22 cellular contexts compared by ENCODE assay signal in genomic region chr7:27209933-27210440, GRCh38. TPM values are rescaled to one million over a fixed set of nuclear protein-coding genes. Genes with fewer than 3 reads are reported as not detected.
DNase-seq lines count a peak whose midpoint lies in the region; ATAC-seq, FAIRE-seq and TF ChIP-seq lines count a peak whose summit lies in the region.
"Had no signal": no experiment of that assay in that cellular context is flagged by ENCODE, and none has a peak within 500 bp of the region (broad histone marks: within the 10 kb centered on the region; RNA-seq: fewer than 3 reads in every experiment).

No MANE protein-coding gene starts in this region.

- CTCF ChIA-PET in A549 (lab: Yijun Ruan, JAX) = interaction anchor here (0.6 to 3.8 kb wide), 46 partner anchors 9 to 887 kb away, joined by 3 to 48 read pairs (median 5); partner anchors contain the start of genes EVX1, HOXA11 and HOXA13

- H3K27me3 Mint-ChIP-seq in brain = peaks cover 100% of the 10 kb centered on the region
- H3K27me3 Mint-ChIP-seq in nephron (ENCODE audit: low read depth) = peaks cover 100% of the 10 kb centered on the region

- H3K4me2 ChIP-seq in A549 = peak overlapping the region; percentile 72
- peak overlapping the region; percentile 59; the same call in 1 of the 2 replicates for H3K4me2 ChIP-seq in DOHH2 (ENCODE audit: low read length)

- FAIRE-seq in A549 (lab: Jason Lieb, UNC) (no peak), GM19239 (lab: Jason Lieb, UNC) (no peak)
- FAIRE-seq: GM12892 had no signal

- peaks cover 13% of the 10 kb centered on the region for H3K4me1 Mint-ChIP-seq in brain
- peaks cover 8% of the 10 kb centered on the region for H3K4me1 Mint-ChIP-seq in nephron

- 36% methylated on average over 11 of the region's 11 CpGs for WGBS in A549 (ENCODE audit: missing lambda C conversion rate)

- H3K27ac ChIP-seq in A549 = peak overlapping the region in 1 of 2 experiments; percentile 69; a peak in 3 of 6 replicates
- H3K27ac ChIP-seq in DOHH2 (ENCODE audit: low read depth, low read length) = no peak overlapping the region

- ATAC-seq in A549 (peak; percentile 19 to 62; a peak in 3 of 6 replicates), GM21737 (IDR thresholded peaks at IDR 0.05; ENCODE audit: unreplicated experiment) (no peak)

- no peak for TF ChIP-seq POLR2A in A549 (IDR thresholded peaks at IDR 0.05; ENCODE audit: low read length)

- peaks cover 0 to 16% (median 0%) of the 10 kb centered on the region in 5 experiments for H3K9me3 Mint-ChIP-seq in brain
- H3K9me3 Mint-ChIP-seq in nephron = peaks cover 4% of the 10 kb centered on the region
- H3K9me3 Mint-ChIP-seq: activated T-cell treated with anti-CD3 and anti-CD28 coated beads, Interleukin-2, amount 50 U/mL, for 72 hours; stimulated activated naive B cell treated with anti-CD40 and anti-IgM and Interleukin-4, amounts not matched to agents 10 μg/mL and 1 μg/mL and 100 μg/mL, for 72 hours had no signal

- H3K27ac Mint-ChIP-seq in brain (no peak overlapping the region), nephron (no peak overlapping the region)
- H3K27ac Mint-ChIP-seq: activated T-cell treated with anti-CD3 and anti-CD28 coated beads, Interleukin-2, amount 50 U/mL, for 72 hours; stimulated activated naive B cell treated with anti-CD40 and anti-IgM and Interleukin-4, amounts not matched to agents 10 μg/mL and 1 μg/mL and 100 μg/mL, for 72 hours had no signal

- H3K9me2 ChIP-seq in DOHH2 (replicated peaks; ENCODE audit: control insufficient read depth, low read length) = no peaks in the 10 kb centered on the region

- no peak overlapping the region for H3K4me3 ChIP-seq in A549
- no peak overlapping the region for H3K4me3 ChIP-seq in DOHH2 (ENCODE audit: low read length)

- DNase-seq in A549 (ENCODE audit: low read depth in 1 of 2, low spot score in 1 of 2) = no peak
- DNase-seq in activated effector memory CD4-positive, alpha-beta T cell treated with anti-CD3 and anti-CD28 coated beads, Interleukin-2, amount 50 U/mL, for 16 hours = no peak
- DNase-seq in GM19239 (ENCODE audit: insufficient read length, low spot score) = no peak
- no peak for DNase-seq in mesenteric fat pad (ENCODE audit: low spot score)
- DNase-seq: activated CD4-positive, CD25-positive, alpha-beta regulatory T cell treated with anti-CD3 and anti-CD28 coated beads, Interleukin-2, amount 50 U/mL, for 72 hours; DMS79 treated with DMSO at 0.1 percent for 48 hours; NCI-H1092 treated with DMSO at 0.1 percent for 48 hours; NCI-H2081 treated with DMSO at 0.1 percent for 48 hours; NCI-H446 treated with DMSO at 0.1 percent for 48 hours; stimulated activated naive B cell treated with anti-CD40 and anti-IgM and Interleukin-4, amounts not matched to agents 10 μg/mL and 1 μg/mL and 100 μg/mL, for 72 hours had no signal

- H3K4me1 ChIP-seq in A549 (peaks cover 12% of the 10 kb centered on the region; the same call in 2 of the 3 replicates), DOHH2 (ENCODE audit: control insufficient read depth, low read length) (peaks cover 5% of the 10 kb centered on the region)

- no peak for TF ChIP-seq EP300 in A549 (IDR thresholded peaks at IDR 0.05)

- no peaks in the 10 kb centered on the region for H3K36me3 ChIP-seq in DOHH2 (ENCODE audit: control insufficient read depth, low read length)

- H3K36me3 Mint-ChIP-seq in brain (no peaks in the 10 kb centered on the region), nephron (ENCODE audit: low read depth) (no peaks in the 10 kb centered on the region)
- H3K36me3 Mint-ChIP-seq: CD4-positive, alpha-beta memory T cell had no signal

- peaks cover 67% of the 10 kb centered on the region for H3K27me3 ChIP-seq in DOHH2 (ENCODE audit: control insufficient read depth, low read length)

- no peaks in the 10 kb centered on the region for H3F3A ChIP-seq in DOHH2 (ENCODE audit: control insufficient read depth, insufficient read depth)

- POLR2A ChIA-PET in A549 (lab: Yijun Ruan, JAX) = no interaction called here

- peaks cover 5% of the 10 kb centered on the region; the same call in 1 of the 2 replicates for H4K20me1 ChIP-seq in DOHH2 (ENCODE audit: control insufficient read depth, insufficient read depth, low read depth, low read length)

- H3K9me3 ChIP-seq in A549 = no peaks in the 10 kb centered on the region
- H3K9me3 ChIP-seq in DOHH2 (ENCODE audit: control insufficient read depth, insufficient read depth, low read length) = no peaks in the 10 kb centered on the region

- no peak for TF ChIP-seq CTCF in A549 (IDR thresholded peaks at IDR 0.05)
- no peak for TF ChIP-seq CTCF in DOHH2 (IDR thresholded peaks at IDR 0.05; ENCODE audit: low read depth, low read length, poor library complexity, severe bottlenecking)
- TF ChIP-seq CTCF in brain (conservative IDR thresholded peaks at IDR 0.05) = no peak
- no peak for TF ChIP-seq CTCF in nephron (IDR thresholded peaks at IDR 0.05; ENCODE audit: unreplicated experiment in 3 of 3)

- TF ChIP-seq RAD21 in A549 (conservative IDR thresholded peaks at IDR 0.05 in 1 of 2, IDR thresholded peaks at IDR 0.05 in 1 of 2) = no peak

- H3K79me2 ChIP-seq in DOHH2 (ENCODE audit: control insufficient read depth, low read length) = no peaks in the 10 kb centered on the region

- H3K4me3 Mint-ChIP-seq in brain (peak overlapping the region in 4 of 5 experiments; percentile 61 to 80 (median 62)), nephron (peak overlapping the region in 2 of 3 experiments; percentile 56 to 61)

TF ChIP-seq in A549, 52 proteins besides CTCF, POLR2A, EP300 and RAD21:
- TF ChIP-seq ELK1 (IDR thresholded peaks at IDR 0.05; ENCODE audit: low read depth, low read length) = no peak
- no peak for TF ChIP-seq CHD2 (IDR thresholded peaks at IDR 0.05; ENCODE audit: low read length, partially characterized antibody)
- TF ChIP-seq USF2 (IDR thresholded peaks at IDR 0.05) = no peak

RNA-seq across cellular contexts. Expression of gene HOXA13, which starts 10.1 kb away (rescaled TPM):
- 2.2 TPM in 2 replicates for polyA plus RNA-seq in A549 (2011; rRNA removed)
- polyA plus RNA-seq in A549 (2012; cell fraction: cytosol; rRNA removed) = 0.74 and 0.88 TPM in 2 replicates
- polyA plus RNA-seq in A549 (2012; cell fraction: nucleus; rRNA removed) = 0.37 and 0.42 TPM in 2 replicates
- 2.3 to 2.7 TPM (median 2.4 TPM) in 3 replicates for polyA plus RNA-seq in A549 (2017; fragmentation: RNase III; extraction: RNeasy Plus Mini Kit Qiagen cat#74134 plus additional on column Dnase treatment)
- 0.83 and 1.1 TPM in 2 replicates for polyA minus RNA-seq in A549 (2011; rRNA and poly(A)+ RNA removed)
- polyA plus RNA-seq in brain (ENCODE audit: insufficient read depth, low read depth, low replicate concordance) = 0.54 TPM
- 1.9 TPM for total RNA-seq in mesenteric fat pad
- total RNA-seq: activated T-cell treated with anti-CD3 and anti-CD28 coated beads, Interleukin-2, amount 50 U/mL, for 72 hours; CD4-positive, alpha-beta memory T cell; osteocyte had no signal
- polyA plus RNA-seq: CD4-positive, alpha-beta memory T cell had no signal

RNA-seq across cellular contexts. Expression of gene HOXA11, which starts 25.0 kb away (rescaled TPM):
- polyA plus RNA-seq in A549 (2011; rRNA removed) = 0.68 and 0.69 TPM in 2 replicates
- polyA plus RNA-seq in A549 (2012; cell fraction: cytosol; rRNA removed) = 0.52 and 0.73 TPM in 2 replicates
- polyA plus RNA-seq in A549 (2012; cell fraction: nucleus; rRNA removed) = 0.36 and 0.40 TPM in 2 replicates
- 0.59 to 0.84 TPM (median 0.61 TPM) in 3 replicates for polyA plus RNA-seq in A549 (2017; fragmentation: RNase III; extraction: RNeasy Plus Mini Kit Qiagen cat#74134 plus additional on column Dnase treatment)
- 0.25 and 0.44 TPM in 2 replicates for polyA minus RNA-seq in A549 (2011; rRNA and poly(A)+ RNA removed)
- 20.1 TPM for polyA plus RNA-seq in brain (ENCODE audit: insufficient read depth, low read depth, low replicate concordance)
- total RNA-seq in mesenteric fat pad = 6.1 TPM
- total RNA-seq: CD4-positive, alpha-beta memory T cell; left lobe of liver; mucosa of gallbladder; osteocyte had no signal
- polyA plus RNA-seq: CD4-positive, alpha-beta memory T cell had no signal

RNA-seq across cellular contexts. Expression of gene EVX1, which starts 32.6 kb away (rescaled TPM):
- polyA plus RNA-seq in A549 (2011; rRNA removed) (0.05 and 0.07 TPM in 2 replicates), A549 (2017; fragmentation: RNase III; extraction: RNeasy Plus Mini Kit Qiagen cat#74134 plus additional on column Dnase treatment) (0.08 to 0.09 TPM in 2 of 3 replicates, not detected in the other), brain (ENCODE audit: insufficient read depth, low read depth, low replicate concordance) (0.27 TPM)
- polyA plus RNA-seq in A549 (2012; cell fraction: cytosol; rRNA removed) = 0.03 and 0.05 TPM in 2 replicates
- polyA plus RNA-seq in A549 (2012; cell fraction: nucleus; rRNA removed) = 0.26 and 0.30 TPM in 2 replicates
- polyA minus RNA-seq in A549 (2011; rRNA and poly(A)+ RNA removed) = 0.17 TPM in 1 of 2 replicates, not detected in the other
- 0.13 TPM for total RNA-seq in mesenteric fat pad
- total RNA-seq: CD4-positive, alpha-beta memory T cell; H4; left lobe of liver; mucosa of gallbladder; osteocyte; RPMI7951 had no signal
- polyA plus RNA-seq: CD4-positive, alpha-beta memory T cell had no signal

RNA-seq across cellular contexts. Expression of gene HOXA10, which starts 35.9 kb away (rescaled TPM):
- 5.7 and 7.7 TPM in 2 replicates for polyA plus RNA-seq in A549 (2011; rRNA removed)
- polyA plus RNA-seq in A549 (2012; cell fraction: cytosol; rRNA removed) = 4.5 and 5.1 TPM in 2 replicates
- polyA plus RNA-seq in A549 (2012; cell fraction: nucleus; rRNA removed) = 2.4 and 4.6 TPM in 2 replicates
- polyA plus RNA-seq in A549 (2017; fragmentation: RNase III; extraction: RNeasy Plus Mini Kit Qiagen cat#74134 plus additional on column Dnase treatment) = 5.0 to 5.7 TPM (median 5.2 TPM) in 3 replicates
- polyA minus RNA-seq in A549 (2011; rRNA and poly(A)+ RNA removed) = 3.9 and 4.2 TPM in 2 replicates
- polyA plus RNA-seq in brain (ENCODE audit: insufficient read depth, low read depth, low replicate concordance) = 62.0 TPM
- total RNA-seq in mesenteric fat pad = 19.7 TPM
- total RNA-seq: CD4-positive, alpha-beta memory T cell; osteocyte had no signal
- polyA plus RNA-seq: CD4-positive, alpha-beta memory T cell had no signal

RNA-seq across cellular contexts. Expression of gene HOXA9, which starts 44.6 kb away (rescaled TPM):
- polyA plus RNA-seq in A549 (2011; rRNA removed) (1.1 and 1.4 TPM in 2 replicates), A549 (2017; fragmentation: RNase III; extraction: RNeasy Plus Mini Kit Qiagen cat#74134 plus additional on column Dnase treatment) (1.1 to 1.4 TPM (median 1.3 TPM) in 3 replicates), brain (ENCODE audit: insufficient read depth, low read depth, low replicate concordance) (1.1 TPM)
- 0.91 and 1.2 TPM in 2 replicates for polyA plus RNA-seq in A549 (2012; cell fraction: cytosol; rRNA removed)
- polyA plus RNA-seq in A549 (2012; cell fraction: nucleus; rRNA removed) = 2.6 and 4.6 TPM in 2 replicates
- 0.44 TPM in 1 of 2 replicates, not detected in the other for polyA minus RNA-seq in A549 (2011; rRNA and poly(A)+ RNA removed)
- total RNA-seq in mesenteric fat pad = 10.4 TPM
- total RNA-seq: activated T-cell treated with anti-CD3 and anti-CD28 coated beads, Interleukin-2, amount 50 U/mL, for 72 hours; CD4-positive, alpha-beta memory T cell; left lobe of liver; osteocyte had no signal
- polyA plus RNA-seq: CD4-positive, alpha-beta memory T cell had no signal

Comparison
In these comparisons a context has a peak if more than half of its experiments do, and no peak if none do; other contexts are left out.
1. RNA of gene HOXA11, which starts 25.0 kb away (polyA plus RNA-seq): 20.1 TPM in brain (single experiment); 0.36 to 0.84 TPM in A549; every median in the first group is over 10 times any median in the second.